In the genomic region with DNA sequence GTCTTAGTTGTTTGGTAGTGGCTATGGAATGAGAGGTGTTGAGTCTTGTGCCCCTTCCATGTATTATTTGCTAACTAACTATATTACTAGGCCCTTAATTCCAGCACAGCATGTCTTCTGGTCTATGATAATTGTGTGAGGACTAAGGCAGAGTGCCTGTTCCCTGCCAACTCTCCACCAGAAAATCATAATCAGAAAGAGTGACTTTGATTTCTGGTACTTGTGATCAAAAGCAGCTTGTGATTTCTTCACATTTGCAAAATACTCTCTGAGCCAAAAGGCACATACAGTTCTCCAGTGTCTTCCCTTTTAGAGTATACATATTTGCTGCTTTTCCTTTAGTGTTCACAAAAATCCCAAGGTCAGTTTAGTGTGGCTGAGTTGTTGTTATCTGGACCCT, we compare ENCODE assay signal across 17 cellular contexts.
"Had no signal": no experiment of that assay in that cellular context is flagged by ENCODE, and none has a peak within 500 bp of the region (broad histone marks: within the 10 kb centered on the region; RNA-seq: fewer than 3 reads in every experiment).

No MANE protein-coding gene starts in this region.

- H3K27me3 ChIP-seq: brain microvascular endothelial cell, transverse colon had no signal

- H3K4me3 ChIP-seq: coronary artery, transverse colon had no signal

- H3K36me3 ChIP-seq: brain microvascular endothelial cell had no signal

- H3K27ac ChIP-seq: coronary artery, transverse colon had no signal

- ATAC-seq: activated CD8-positive, alpha-beta T cell treated with anti-CD3 and anti-CD28 coated beads for 36 hours; naive thymus-derived CD8-positive, alpha-beta T cell had no signal

- DNase-seq: activated CD4-positive, alpha-beta T cell treated with anti-CD3 and anti-CD28 coated beads for 48 hours; activated CD4-positive, CD25-positive, alpha-beta regulatory T cell; activated CD8-positive, alpha-beta T cell treated with anti-CD3 and anti-CD28 coated beads for 36 hours; activated naive CD4-positive, alpha-beta T cell treated with Interleukin-2 at 50 U/mL for 16 hours; activated naive CD8-positive, alpha-beta T cell treated with anti-CD3 and anti-CD28 coated beads, Interleukin-2, amount 10 ng/mL, durations not matched to agents 7 days and 5 days; activated T-cell treated with anti-CD3 and anti-CD28 coated beads, Interleukin-2, amount 50 U/mL, for 1 hour; anterior cingulate cortex; central memory CD4-positive, alpha-beta T cell; naive thymus-derived CD8-positive, alpha-beta T cell; stimulated activated CD4-positive, alpha-beta T cell treated with anti-CD3 and anti-CD28 coated beads, Interleukin-12 subunit alpha, Interleukin-12 subunit beta, amount 100 ng/mL, for 4 hours; stimulated activated CD4-positive, alpha-beta T cell treated with anti-CD3 and anti-CD28 coated beads, Interleukin-1b, Interleukin-23, amount 100 ng/mL, for 48 hours; stimulated activated naive CD4-positive, alpha-beta T cell treated with Interleukin-2 at 50 U/mL for 16 hours; substantia nigra; T1000; transverse colon had no signal

- H3K4me1 ChIP-seq: transverse colon had no signal

- H3K9me3 ChIP-seq: transverse colon had no signal
